Comparison of ENCODE assay signal across 20 cellular contexts in the genomic region with DNA sequence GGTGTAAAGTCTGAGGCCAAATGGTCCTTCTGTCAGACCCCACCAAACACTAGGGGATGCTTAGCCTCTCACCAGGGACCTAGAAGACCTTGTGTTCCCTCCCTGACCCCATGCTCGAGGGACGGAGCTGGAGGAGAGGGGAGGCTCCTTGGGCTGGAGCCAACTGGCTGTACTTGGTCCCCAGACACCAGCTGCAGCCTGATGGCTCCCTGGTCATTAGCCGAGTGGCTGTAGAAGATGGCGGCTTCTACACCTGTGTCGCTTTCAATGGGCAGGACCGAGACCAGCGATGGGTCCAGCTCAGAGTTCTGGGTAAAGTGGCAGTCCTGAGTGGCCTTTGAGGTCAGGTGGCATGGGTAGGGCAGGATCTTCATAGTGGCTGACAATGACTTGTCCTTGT.
"Had no signal": no experiment of that assay in that cellular context is flagged by ENCODE, and none has a peak within 500 bp of the region (broad histone marks: within the 10 kb centered on the region; RNA-seq: fewer than 3 reads in every experiment).

No MANE protein-coding gene starts in this region.

- FAIRE-seq: islet of Langerhans, kidney had no signal

- DNase-seq: immature natural killer cell; kidney; left colon; left lung; lower lobe of right lung; mammary epithelial cell; mesenchymal stem cell; naive thymus-derived CD8-positive, alpha-beta T cell; nucleus accumbens; psoas muscle; stimulated activated CD4-positive, alpha-beta T cell treated with anti-CD3 and anti-CD28 coated beads, Interleukin-1b, Interleukin-23, amount 100 ng/mL, for 48 hours; stimulated activated CD4-positive, alpha-beta T cell treated with anti-CD3 and anti-CD28 coated beads, Interleukin-2, amount 100 ng/mL, for 48 hours; stimulated activated CD4-positive, alpha-beta T cell treated with anti-CD3 and anti-CD28 coated beads, Interleukin-4, amount 100 ng/mL, for 4 hours; stimulated activated CD8-positive, alpha-beta memory T cell treated with anti-CD3 and anti-CD28 coated beads, Interleukin-4, amount 100 ng/mL, for 48 hours; stimulated activated naive CD4-positive, alpha-beta T cell treated with Interleukin-2 at 50 U/mL for 16 hours; stimulated activated naive CD8-positive, alpha-beta T cell treated with anti-CD3 and anti-CD28 coated beads, Interleukin-15, amount 100 ng/mL, for 72 hours; substantia nigra had no signal

- ATAC-seq: left colon; left lung; lower lobe of right lung; naive thymus-derived CD8-positive, alpha-beta T cell; psoas muscle; right lobe of liver; stimulated activated memory B cell treated with anti-CD40 and anti-IgM and Interleukin-4, amounts not matched to agents 10 μg/mL and 1 μg/mL and 100 μg/mL, for 72 hours; stimulated activated naive CD8-positive, alpha-beta T cell treated with anti-CD3 and anti-CD28 coated beads, Interleukin-15, amount 100 ng/mL, for 72 hours had no signal
